Comparison of ENCODE assay signal across 1 cellular context in genomic region chr20:17809714-17810631, GRCh38.
TF ChIP-seq lines count a peak whose summit lies in the region.

No MANE protein-coding gene starts in this region.

TF ChIP-seq in HepG2, 621 proteins besides CTCF, POLR2A, EP300 and RAD21 (continued from another document and continues in another):
- TF ChIP-seq ZNF142 (CRISPR knock-in tag; IDR thresholded peaks at IDR 0.05): no peak
- TF ChIP-seq ATF6 (CRISPR knock-in tag; conservative IDR thresholded peaks at IDR 0.05): no peak
- no peak for TF ChIP-seq FOSL1 (CRISPR knock-in tag; IDR thresholded peaks at IDR 0.05; ENCODE audit: borderline replicate concordance)
- 0 out of 2 replicates have a peak, but pooled peaks have one; percentile 70 for TF ChIP-seq ZNF550 (CRISPR knock-in tag; IDR thresholded peaks at IDR 0.05; ENCODE audit: borderline replicate concordance)
- no peak for TF ChIP-seq MEIS2 (CRISPR knock-in tag; IDR thresholded peaks at IDR 0.05)
- TF ChIP-seq TAF15 (IDR thresholded peaks at IDR 0.05; ENCODE audit: low read depth, low read length, poor library complexity, severe bottlenecking): no peak
- peak; percentile 14; the same call in 1 of the 2 replicates for TF ChIP-seq RAD51 (IDR thresholded peaks at IDR 0.05; ENCODE audit: borderline replicate concordance)
- no peak for TF ChIP-seq ZNF30 (CRISPR knock-in tag; IDR thresholded peaks at IDR 0.05)
- no peak for TF ChIP-seq ZMAT3 (CRISPR knock-in tag; conservative IDR thresholded peaks at IDR 0.05)
- no peak for TF ChIP-seq CSRNP2 (CRISPR knock-in tag; conservative IDR thresholded peaks at IDR 0.05; ENCODE audit: low read depth)
- peak; percentile 28; the same call in 1 of the 2 replicates for TF ChIP-seq TFE3 (CRISPR knock-in tag; IDR thresholded peaks at IDR 0.05)
- no peak for TF ChIP-seq KAT7 (CRISPR knock-in tag; IDR thresholded peaks at IDR 0.05; ENCODE audit: borderline replicate concordance)
- TF ChIP-seq MEIS1 (CRISPR knock-in tag; IDR thresholded peaks at IDR 0.05; ENCODE audit: borderline replicate concordance): no peak
- no peak for TF ChIP-seq GLI4 (CRISPR knock-in tag; IDR thresholded peaks at IDR 0.05; ENCODE audit: borderline replicate concordance)
- no peak for TF ChIP-seq FOXO1 (CRISPR knock-in tag; IDR thresholded peaks at IDR 0.05)
- TF ChIP-seq ZFP82 (CRISPR knock-in tag; IDR thresholded peaks at IDR 0.05; ENCODE audit: borderline replicate concordance): no peak
- no peak for TF ChIP-seq ZNF33B (CRISPR knock-in tag; IDR thresholded peaks at IDR 0.05)
- no peak for TF ChIP-seq ZNF337 (CRISPR knock-in tag; IDR thresholded peaks at IDR 0.05; ENCODE audit: borderline replicate concordance, low read depth)
- TF ChIP-seq AHR (CRISPR knock-in tag; IDR thresholded peaks at IDR 0.05): no peak
- TF ChIP-seq ZNF10 (CRISPR knock-in tag; IDR thresholded peaks at IDR 0.05; ENCODE audit: borderline replicate concordance, low read depth): no peak
- TF ChIP-seq ZNF281 (CRISPR knock-in tag; IDR thresholded peaks at IDR 0.05; ENCODE audit: borderline replicate concordance): no peak
- no peak for TF ChIP-seq CBX2 (IDR thresholded peaks at IDR 0.05; ENCODE audit: low read depth, low read length)
- TF ChIP-seq CBX2 (CRISPR knock-in tag; IDR thresholded peaks at IDR 0.05; ENCODE audit: low read depth): no peak
- no peak for TF ChIP-seq TEAD2 (CRISPR knock-in tag; IDR thresholded peaks at IDR 0.05)
- TF ChIP-seq HMGA1 (CRISPR knock-in tag; conservative IDR thresholded peaks at IDR 0.05): no peak
- no peak for TF ChIP-seq ZBTB7A (CRISPR knock-in tag; IDR thresholded peaks at IDR 0.05)
- no peak for TF ChIP-seq SNAPC4 (CRISPR knock-in tag; IDR thresholded peaks at IDR 0.05)
- TF ChIP-seq RELA (CRISPR knock-in tag; IDR thresholded peaks at IDR 0.05): peak; percentile 91; the same call in 1 of the 2 replicates
- 0 out of 2 replicates have a peak, but pooled peaks have one; percentile 13 for TF ChIP-seq HMG20B (CRISPR knock-in tag; conservative IDR thresholded peaks at IDR 0.05)
- TF ChIP-seq ZNF660 (CRISPR knock-in tag; IDR thresholded peaks at IDR 0.05; ENCODE audit: borderline replicate concordance, low read depth): no peak
- 0 out of 2 replicates have a peak, but pooled peaks have one; percentile 33 for TF ChIP-seq SP4 (CRISPR knock-in tag; IDR thresholded peaks at IDR 0.05)
- TF ChIP-seq TEAD3 (CRISPR knock-in tag; optimal IDR thresholded peaks at IDR 0.05; ENCODE audit: borderline replicate concordance): peak; percentile 98
- peak; percentile 25; the same call in 1 of the 2 replicates for TF ChIP-seq ZSCAN25 (CRISPR knock-in tag; IDR thresholded peaks at IDR 0.05)
- TF ChIP-seq SALL2 (CRISPR knock-in tag; IDR thresholded peaks at IDR 0.05): no peak
- no peak for TF ChIP-seq ZNF580 (CRISPR knock-in tag; IDR thresholded peaks at IDR 0.05; ENCODE audit: borderline replicate concordance, low read depth)
- TF ChIP-seq ZNF766 (CRISPR knock-in tag; IDR thresholded peaks at IDR 0.05; ENCODE audit: borderline replicate concordance): peak; percentile 93; the same call in 1 of the 2 replicates
- TF ChIP-seq ZNF83 (CRISPR knock-in tag; IDR thresholded peaks at IDR 0.05; ENCODE audit: borderline replicate concordance): 0 out of 2 replicates have a peak, but pooled peaks have one; percentile 49
- TF ChIP-seq GMEB2 (CRISPR knock-in tag; IDR thresholded peaks at IDR 0.05; ENCODE audit: low read depth): no peak
